1 cellular context compared by ENCODE assay signal in genomic region chr19:19386373-19386869, GRCh38.
A peak's percentile ranks its signal among the peaks of the same experiment; 100 is the strongest.
TF ChIP-seq lines count a peak whose summit lies in the region.

No MANE protein-coding gene starts in this region.

TF ChIP-seq in HepG2, 621 proteins besides CTCF, POLR2A, EP300 and RAD21 (continued from another document and continues in another):
- TF ChIP-seq ZFP41 (CRISPR knock-in tag; IDR thresholded peaks at IDR 0.05; ENCODE audit: borderline replicate concordance) (no peak), BRCA1 (CRISPR knock-in tag; IDR thresholded peaks at IDR 0.05) (no peak), ZNF550 (CRISPR knock-in tag; IDR thresholded peaks at IDR 0.05; ENCODE audit: borderline replicate concordance) (no peak), PRDM15 (CRISPR knock-in tag; IDR thresholded peaks at IDR 0.05) (no peak), RFX1 (IDR thresholded peaks at IDR 0.05) (no peak), MEIS2 (CRISPR knock-in tag; IDR thresholded peaks at IDR 0.05) (no peak), REL (CRISPR knock-in tag; conservative IDR thresholded peaks at IDR 0.05) (no peak), ZFAT (CRISPR knock-in tag; conservative IDR thresholded peaks at IDR 0.05) (no peak), ZNF124 (CRISPR knock-in tag; IDR thresholded peaks at IDR 0.05) (no peak), ZNF609 (CRISPR knock-in tag; IDR thresholded peaks at IDR 0.05; ENCODE audit: borderline replicate concordance) (no peak), HNF1A (IDR thresholded peaks at IDR 0.05; ENCODE audit: low read depth) (no peak), HNF1A (CRISPR knock-in tag; IDR thresholded peaks at IDR 0.05; ENCODE audit: borderline replicate concordance) (no peak), NCOA1 (CRISPR knock-in tag; IDR thresholded peaks at IDR 0.05) (no peak), ZNF572 (CRISPR knock-in tag; IDR thresholded peaks at IDR 0.05) (0 out of 2 replicates have a peak, but pooled peaks have one; percentile 59), ZSCAN20 (CRISPR knock-in tag; IDR thresholded peaks at IDR 0.05; ENCODE audit: borderline replicate concordance) (no peak), CHD4 (IDR thresholded peaks at IDR 0.05; ENCODE audit: borderline replicate concordance, low read length) (no peak), ZNF75D (CRISPR knock-in tag; IDR thresholded peaks at IDR 0.05; ENCODE audit: borderline replicate concordance) (no peak), TBX2 (CRISPR knock-in tag; IDR thresholded peaks at IDR 0.05; ENCODE audit: borderline replicate concordance) (peak; percentile 37; the same call in 1 of the 2 replicates), HMGXB4 (CRISPR knock-in tag; IDR thresholded peaks at IDR 0.05; ENCODE audit: borderline replicate concordance in 1 of 2, low read depth in 1 of 2) (peak in 1 of 2 experiments; percentile 62; a peak in 1 of 4 replicates), CREBL2 (CRISPR knock-in tag; IDR thresholded peaks at IDR 0.05; ENCODE audit: borderline replicate concordance) (no peak), GTF2F1 (IDR thresholded peaks at IDR 0.05; ENCODE audit: low read length) (no peak), ZNF264 (CRISPR knock-in tag; IDR thresholded peaks at IDR 0.05) (no peak), GMEB1 (CRISPR knock-in tag; IDR thresholded peaks at IDR 0.05; ENCODE audit: borderline replicate concordance) (no peak), NONO (IDR thresholded peaks at IDR 0.05) (no peak), NONO (CRISPR knock-in tag; conservative IDR thresholded peaks at IDR 0.05) (no peak), ZNF737 (CRISPR knock-in tag; IDR thresholded peaks at IDR 0.05; ENCODE audit: borderline replicate concordance) (no peak), CBX2 (IDR thresholded peaks at IDR 0.05; ENCODE audit: low read depth, low read length) (no peak), CBX2 (CRISPR knock-in tag; IDR thresholded peaks at IDR 0.05; ENCODE audit: low read depth) (no peak), E2F2 (CRISPR knock-in tag; IDR thresholded peaks at IDR 0.05; ENCODE audit: borderline replicate concordance) (no peak), ZBTB7B (CRISPR knock-in tag; IDR thresholded peaks at IDR 0.05) (0 out of 2 replicates have a peak, but pooled peaks have one; percentile 13), ZMAT5 (CRISPR knock-in tag; IDR thresholded peaks at IDR 0.05; ENCODE audit: borderline replicate concordance, low read depth) (no peak), ZNF230 (CRISPR knock-in tag; IDR thresholded peaks at IDR 0.05) (no peak), ZNF607 (CRISPR knock-in tag; IDR thresholded peaks at IDR 0.05; ENCODE audit: borderline replicate concordance) (no peak), THAP9 (CRISPR knock-in tag; IDR thresholded peaks at IDR 0.05; ENCODE audit: borderline replicate concordance) (peak; percentile 35; the same call in 1 of the 2 replicates), PRPF4 (IDR thresholded peaks at IDR 0.05; ENCODE audit: low read depth, low read length, poor library complexity, severe bottlenecking) (no peak)
